In genomic region chrX:54708404-54708803, GRCh38 we compare ENCODE assay signal across 31 cellular contexts.
"Had no signal": no experiment of that assay in that cellular context is flagged by ENCODE, and none has a peak within 500 bp of the region (broad histone marks: within the 10 kb centered on the region; RNA-seq: fewer than 3 reads in every experiment).

No MANE protein-coding gene starts in this region.

- H3K4me3 Mint-ChIP-seq: activated B cell treated with CpG ODN at 0.5 μM for 24 hours; activated CD4-positive, alpha-beta memory T cell treated with anti-CD3 and anti-CD28 coated beads for 36 hours; activated naive CD4-positive, alpha-beta T cell treated with anti-CD3 and anti-CD28 coated beads, Interleukin-2, amount 10 ng/mL, durations not matched to agents 7 days and 5 days; activated naive CD8-positive, alpha-beta T cell treated with anti-CD3 and anti-CD28 coated beads, Interleukin-2, amount 10 ng/mL, durations not matched to agents 7 days and 5 days; activated T-cell treated with anti-CD3 and anti-CD28 coated beads, Interleukin-2, amount 50 U/mL, for 24 hours; activated T-cell treated with anti-CD3 and anti-CD28 coated beads, Interleukin-2, amount 50 U/mL, for 72 hours; central memory CD8-positive, alpha-beta T cell; dendritic cell treated with granulocyte-macrophage colony-stimulating factor and Interleukin-4, amounts not matched to agents 40 ng/mL and 50 ng/mL, for 4 days; endodermal cell; T-helper 17 cell; T-helper 2 cell treated with Interferon-gamma antibody and Interleukin-4, amounts not matched to agents 5 μg/mL and 100 μg/mL, for 36 hours had no signal

- H3K36me3 ChIP-seq: ascending aorta, brain microvascular endothelial cell, gastroesophageal sphincter, heart right ventricle, WERI-Rb-1 had no signal

- ATAC-seq: activated CD4-positive, CD25-positive, alpha-beta regulatory T cell treated with anti-CD3 and anti-CD28 coated beads, Interleukin-2, amount 50 U/mL, for 24 hours; activated naive CD4-positive, alpha-beta T cell treated with anti-CD3 and anti-CD28 coated beads, Interleukin-2, amount 50 U/mL, for 72 hours; activated T-cell treated with anti-CD3 and anti-CD28 coated beads, Interleukin-2, amount 50 U/mL, for 72 hours; esophagus mucosa; foreskin keratinocyte; gastroesophageal sphincter; heart right ventricle; T-helper 17 cell had no signal

- H3K27ac Mint-ChIP-seq: activated B cell treated with CpG ODN at 0.5 μM for 24 hours; activated CD4-positive, alpha-beta memory T cell treated with anti-CD3 and anti-CD28 coated beads for 36 hours; activated naive CD4-positive, alpha-beta T cell treated with anti-CD3 and anti-CD28 coated beads, Interleukin-2, amount 10 ng/mL, durations not matched to agents 7 days and 5 days; activated naive CD4-positive, alpha-beta T cell treated with anti-CD3 and anti-CD28 coated beads, Interleukin-2, amount 50 U/mL, for 72 hours; activated naive CD8-positive, alpha-beta T cell treated with anti-CD3 and anti-CD28 coated beads, Interleukin-2, amount 10 ng/mL, durations not matched to agents 7 days and 5 days; activated T-cell treated with anti-CD3 and anti-CD28 coated beads, Interleukin-2, amount 50 U/mL, for 24 hours; activated T-cell treated with anti-CD3 and anti-CD28 coated beads, Interleukin-2, amount 50 U/mL, for 72 hours; dendritic cell treated with granulocyte-macrophage colony-stimulating factor and Interleukin-4, amounts not matched to agents 40 ng/mL and 50 ng/mL, for 4 days; endodermal cell; T-helper 17 cell; T-helper 2 cell treated with Interferon-gamma antibody and Interleukin-4, amounts not matched to agents 5 μg/mL and 100 μg/mL, for 36 hours had no signal

- DNase-seq: activated B cell treated with CpG ODN at 0.5 μM for 24 hours; activated CD4-positive, alpha-beta memory T cell treated with anti-CD3 and anti-CD28 coated beads for 36 hours; activated CD4-positive, alpha-beta T cell treated with anti-CD3 and anti-CD28 coated beads for 48 hours; activated CD8-positive, alpha-beta memory T cell treated with anti-CD3 and anti-CD28 coated beads, Interleukin-2, amount 50 U/mL, for 48 hours; activated gamma-delta T cell; activated naive CD4-positive, alpha-beta T cell; activated naive CD4-positive, alpha-beta T cell treated with anti-CD3 and anti-CD28 coated beads, Interleukin-2, amount 10 ng/mL, durations not matched to agents 7 days and 5 days; activated naive CD8-positive, alpha-beta T cell treated with anti-CD3 and anti-CD28 coated beads, Interleukin-2, amount 10 ng/mL, durations not matched to agents 7 days and 5 days; activated T-cell treated with anti-CD3 and anti-CD28 coated beads for 4 hours; activated T-cell treated with anti-CD3 and anti-CD28 coated beads, Interleukin-2, amount 50 U/mL, for 24 hours; activated T-cell treated with anti-CD3 and anti-CD28 coated beads, Interleukin-2, amount 50 U/mL, for 72 hours; brain microvascular endothelial cell; dorsolateral prefrontal cortex; effector memory CD4-positive, alpha-beta T cell; endodermal cell; foreskin keratinocyte; heart right ventricle; T-helper 1 cell; T-helper 17 cell; T1000; WERI-Rb-1 had no signal

- H3K9me3 Mint-ChIP-seq: activated B cell treated with CpG ODN at 0.5 μM for 24 hours; activated CD4-positive, alpha-beta memory T cell treated with anti-CD3 and anti-CD28 coated beads for 36 hours; activated naive CD4-positive, alpha-beta T cell treated with anti-CD3 and anti-CD28 coated beads, Interleukin-2, amount 10 ng/mL, durations not matched to agents 7 days and 5 days; activated naive CD4-positive, alpha-beta T cell treated with anti-CD3 and anti-CD28 coated beads, Interleukin-2, amount 50 U/mL, for 72 hours; activated naive CD8-positive, alpha-beta T cell treated with anti-CD3 and anti-CD28 coated beads, Interleukin-2, amount 10 ng/mL, durations not matched to agents 7 days and 5 days; activated T-cell treated with anti-CD3 and anti-CD28 coated beads, Interleukin-2, amount 50 U/mL, for 24 hours; activated T-cell treated with anti-CD3 and anti-CD28 coated beads, Interleukin-2, amount 50 U/mL, for 72 hours; central memory CD8-positive, alpha-beta T cell; dendritic cell treated with granulocyte-macrophage colony-stimulating factor and Interleukin-4, amounts not matched to agents 40 ng/mL and 50 ng/mL, for 4 days; T-helper 2 cell treated with Interferon-gamma antibody and Interleukin-4, amounts not matched to agents 5 μg/mL and 100 μg/mL, for 36 hours had no signal

- H3K4me3 ChIP-seq: ascending aorta, coronary artery, dorsolateral prefrontal cortex, gastroesophageal sphincter, heart right ventricle had no signal

- H3K36me3 Mint-ChIP-seq: activated CD4-positive, alpha-beta memory T cell treated with anti-CD3 and anti-CD28 coated beads for 36 hours; activated naive CD4-positive, alpha-beta T cell treated with anti-CD3 and anti-CD28 coated beads, Interleukin-2, amount 10 ng/mL, durations not matched to agents 7 days and 5 days; activated naive CD4-positive, alpha-beta T cell treated with anti-CD3 and anti-CD28 coated beads, Interleukin-2, amount 50 U/mL, for 72 hours; activated naive CD8-positive, alpha-beta T cell treated with anti-CD3 and anti-CD28 coated beads, Interleukin-2, amount 10 ng/mL, durations not matched to agents 7 days and 5 days had no signal

- H3K4me1 ChIP-seq: ascending aorta, foreskin keratinocyte, gastroesophageal sphincter, heart right ventricle had no signal

- H3K4me1 Mint-ChIP-seq: activated B cell treated with CpG ODN at 0.5 μM for 24 hours; activated naive CD4-positive, alpha-beta T cell treated with anti-CD3 and anti-CD28 coated beads, Interleukin-2, amount 10 ng/mL, durations not matched to agents 7 days and 5 days; activated naive CD8-positive, alpha-beta T cell treated with anti-CD3 and anti-CD28 coated beads, Interleukin-2, amount 10 ng/mL, durations not matched to agents 7 days and 5 days; central memory CD8-positive, alpha-beta T cell had no signal

- H3K27me3 ChIP-seq: ascending aorta, brain microvascular endothelial cell, foreskin keratinocyte, gastroesophageal sphincter had no signal

- H3K9me3 ChIP-seq: ascending aorta, gastroesophageal sphincter, heart right ventricle had no signal

- H3K27me3 Mint-ChIP-seq: activated CD4-positive, alpha-beta memory T cell treated with anti-CD3 and anti-CD28 coated beads for 36 hours; T-helper 17 cell had no signal

- FAIRE-seq: bronchial epithelial cell had no signal

- H3K27ac ChIP-seq: ascending aorta, brain microvascular endothelial cell, coronary artery, dorsolateral prefrontal cortex, foreskin keratinocyte, gastroesophageal sphincter, heart right ventricle, WERI-Rb-1 had no signal
